ENCODE assay signal across 1 cellular context in genomic region chr12:110107369-110108281, GRCh38.
TF ChIP-seq lines count a peak whose summit lies in the region.

No MANE protein-coding gene starts in this region.

TF ChIP-seq in K562, 482 proteins besides CTCF, POLR2A, EP300 and RAD21 (continued from another document):
- no peak for TF ChIP-seq ZNF518B (CRISPR knock-in tag; IDR thresholded peaks at IDR 0.05)
- no peak for TF ChIP-seq ATF4 (CRISPR knock-in tag; IDR thresholded peaks at IDR 0.05)
- TF ChIP-seq HDAC8 (tag; IDR thresholded peaks at IDR 0.05) = no peak
- TF ChIP-seq NR3C1 (CRISPR knock-in tag; IDR thresholded peaks at IDR 0.05) = no peak
- TF ChIP-seq YY1 (IDR thresholded peaks at IDR 0.05; ENCODE audit: borderline replicate concordance in 1 of 3, control insufficient read depth in 1 of 3, extremely low read depth in 1 of 3, insufficient read depth in 3 of 3, insufficient read length in 1 of 3, insufficient replicate concordance in 2 of 3, low read depth in 1 of 3, low read length in 2 of 3) = no peak
- no peak for TF ChIP-seq RNF219 (CRISPR knock-in tag; IDR thresholded peaks at IDR 0.05)
- no peak for TF ChIP-seq GTF2A2 (tag; IDR thresholded peaks at IDR 0.05)
- TF ChIP-seq ATF1 (CRISPR knock-in tag; IDR thresholded peaks at IDR 0.05) = no peak
- peak; percentile 23; the same call in 1 of the 2 replicates for TF ChIP-seq ATF1 (tag; IDR thresholded peaks at IDR 0.05)
- no peak for TF ChIP-seq IFI16 (CRISPR knock-in tag; IDR thresholded peaks at IDR 0.05)
- no peak for TF ChIP-seq NR2F6 (CRISPR knock-in tag; IDR thresholded peaks at IDR 0.05)
- no peak for TF ChIP-seq CBX8 (IDR thresholded peaks at IDR 0.05; ENCODE audit: borderline replicate concordance, extremely low read depth, low read depth, low read length, poor library complexity, severe bottlenecking)
- TF ChIP-seq ETS1 (conservative IDR thresholded peaks at IDR 0.05; ENCODE audit: control insufficient read depth, low read depth, low read length) = no peak
- no peak for TF ChIP-seq RAD51 (IDR thresholded peaks at IDR 0.05; ENCODE audit: borderline replicate concordance, low read depth)
- TF ChIP-seq CREM (IDR thresholded peaks at IDR 0.05; ENCODE audit: low read depth) = 0 out of 2 replicates have a peak, but pooled peaks have one; percentile 46
- TF ChIP-seq CBFA2T3 (IDR thresholded peaks at IDR 0.05) = no peak
- TF ChIP-seq NELFE (IDR thresholded peaks at IDR 0.05; ENCODE audit: insufficient read depth, insufficient read length) = no peak
- peak; percentile 70 for TF ChIP-seq EGR1 (conservative IDR thresholded peaks at IDR 0.05)
- TF ChIP-seq ZKSCAN3 (CRISPR knock-in tag; IDR thresholded peaks at IDR 0.05) = no peak
- no peak for TF ChIP-seq TRIM25 (IDR thresholded peaks at IDR 0.05; ENCODE audit: borderline replicate concordance)
- no peak for TF ChIP-seq GTF3C2 (IDR thresholded peaks at IDR 0.05; ENCODE audit: borderline replicate concordance, extremely low read depth, insufficient read length)
- no peak for TF ChIP-seq TAF9B (IDR thresholded peaks at IDR 0.05; ENCODE audit: partially characterized antibody)
- TF ChIP-seq ZBTB26 (CRISPR knock-in tag; IDR thresholded peaks at IDR 0.05) = no peak
